ENCODE assay signal across 27 cellular contexts in genomic region chr6:95404777-95405176, GRCh38.
"Had no signal": no experiment of that assay in that cellular context is flagged by ENCODE, and none has a peak within 500 bp of the region (broad histone marks: within the 10 kb centered on the region; RNA-seq: fewer than 3 reads in every experiment).

No MANE protein-coding gene starts in this region.

- H3K4me3 ChIP-seq: stomach, suprapubic skin, testis, thoracic aorta, thyroid gland, tibial artery, tibial nerve, transverse colon, upper lobe of left lung, upper lobe of right lung, uterus, vagina had no signal

- H3K9me3 ChIP-seq: stomach, suprapubic skin, testis, thoracic aorta, thyroid gland, tibial artery, tibial nerve, transverse colon, upper lobe of left lung, upper lobe of right lung, uterus, vagina had no signal

- DNase-seq: stimulated activated CD4-positive, alpha-beta T cell treated with anti-CD3 and anti-CD28 coated beads, Interleukin-2, amount 100 ng/mL, for 48 hours; stimulated activated CD4-positive, alpha-beta T cell treated with anti-CD3 and anti-CD28 coated beads, Interleukin-4, amount 100 ng/mL, for 1 hour; stimulated activated CD4-positive, alpha-beta T cell treated with anti-CD3 and anti-CD28 coated beads, Interleukin-4, amount 100 ng/mL, for 24 hours; stimulated activated CD4-positive, alpha-beta T cell treated with anti-CD3 and anti-CD28 coated beads, Interleukin-4, amount 100 ng/mL, for 4 hours; stimulated activated CD8-positive, alpha-beta memory T cell treated with anti-CD3 and anti-CD28 coated beads, Interleukin-4, amount 100 ng/mL, for 48 hours; stimulated activated naive B cell treated with anti-CD40 and anti-IgM and Interleukin-4, amounts not matched to agents 10 μg/mL and 1 μg/mL and 100 μg/mL, for 72 hours; stimulated activated naive CD4-positive, alpha-beta T cell; stimulated activated naive CD4-positive, alpha-beta T cell treated with Interleukin-2 at 50 U/mL for 16 hours; stimulated activated naive CD8-positive, alpha-beta T cell treated with anti-CD3 and anti-CD28 coated beads, Interleukin-15, amount 100 ng/mL, for 72 hours; stimulated activated naive CD8-positive, alpha-beta T cell treated with anti-CD3 and anti-CD28 coated beads, Interleukin-15, Interleukin-2, amounts not matched to agents 100 U/mL and 50 U/mL, for 24 hours; stomach; substantia nigra; testis; thyroid gland; tibial artery; transverse colon; trophoblast cell; upper lobe of left lung; upper lobe of right lung; uterus had no signal

- H3K36me3 ChIP-seq: stomach, suprapubic skin, thoracic aorta, thyroid gland, tibial artery, tibial nerve, transverse colon, upper lobe of left lung, upper lobe of right lung, uterus, vagina had no signal

- H3K27ac ChIP-seq: stomach, suprapubic skin, testis, thoracic aorta, thyroid gland, tibial artery, tibial nerve, transverse colon, upper lobe of left lung, upper lobe of right lung, uterus, vagina had no signal

- ATAC-seq: stimulated activated effector memory CD8-positive, alpha-beta T cell treated with anti-CD3 and anti-CD28 coated beads, Interleukin-12 subunit alpha, Interleukin-12 subunit beta, amount 100 ng/mL, for 72 hours; stimulated activated memory B cell treated with anti-CD40 and anti-IgM and Interleukin-4, amounts not matched to agents 10 μg/mL and 1 μg/mL and 100 μg/mL, for 72 hours; stimulated activated naive B cell treated with anti-CD40 and anti-IgM and Interleukin-4, amounts not matched to agents 10 μg/mL and 1 μg/mL and 100 μg/mL, for 72 hours; stimulated activated naive CD8-positive, alpha-beta T cell treated with anti-CD3 and anti-CD28 coated beads, Interleukin-15, amount 100 ng/mL, for 72 hours; stimulated activated naive CD8-positive, alpha-beta T cell treated with anti-CD3 and anti-CD28 coated beads, Interleukin-15, Interleukin-2, amounts not matched to agents 100 U/mL and 50 U/mL, for 24 hours; upper lobe of right lung had no signal

- H3K4me1 ChIP-seq: stomach, suprapubic skin, testis, thyroid gland, tibial artery, tibial nerve, transverse colon, upper lobe of left lung, upper lobe of right lung, uterus, vagina had no signal

- H3K27me3 ChIP-seq: stomach, suprapubic skin, testis, thyroid gland, tibial artery, tibial nerve, transverse colon, upper lobe of left lung, upper lobe of right lung, uterus, vagina had no signal

- FAIRE-seq: urothelium cell line had no signal
